1 cellular context compared by ENCODE assay signal in the genomic region with DNA sequence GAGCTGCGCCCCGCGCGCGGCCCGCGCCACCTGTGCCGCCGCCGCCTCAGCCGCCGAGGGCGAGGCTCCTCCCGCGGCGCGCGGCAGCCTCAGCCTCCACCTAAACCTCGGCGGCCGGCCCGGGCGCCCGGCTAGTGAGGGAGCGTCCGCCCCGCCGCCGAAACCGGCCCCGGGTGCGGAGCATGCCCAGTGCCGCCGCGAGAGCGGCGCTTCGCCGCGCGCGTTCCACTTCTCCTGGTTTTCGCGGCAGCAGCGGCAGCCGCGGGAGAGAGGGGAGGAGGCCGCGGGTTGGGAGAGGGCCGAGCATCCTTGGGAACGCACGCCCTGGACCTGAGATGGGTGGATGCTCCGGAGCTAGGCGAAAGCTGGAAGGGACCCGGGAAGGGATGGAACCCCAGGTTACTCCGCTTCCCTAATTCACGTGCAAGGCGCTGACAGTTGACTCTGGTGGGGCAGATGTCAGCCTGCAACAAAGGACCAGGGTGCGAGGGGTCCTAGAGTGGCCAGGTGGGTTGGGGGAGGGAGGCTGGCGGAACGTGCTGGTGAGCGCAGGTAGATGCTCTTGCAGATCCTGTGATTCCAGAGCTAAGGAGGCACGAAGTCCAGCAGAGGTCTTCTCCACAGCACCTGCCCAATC.
TF ChIP-seq lines count a peak whose summit lies in the region.

A gene with protein sequence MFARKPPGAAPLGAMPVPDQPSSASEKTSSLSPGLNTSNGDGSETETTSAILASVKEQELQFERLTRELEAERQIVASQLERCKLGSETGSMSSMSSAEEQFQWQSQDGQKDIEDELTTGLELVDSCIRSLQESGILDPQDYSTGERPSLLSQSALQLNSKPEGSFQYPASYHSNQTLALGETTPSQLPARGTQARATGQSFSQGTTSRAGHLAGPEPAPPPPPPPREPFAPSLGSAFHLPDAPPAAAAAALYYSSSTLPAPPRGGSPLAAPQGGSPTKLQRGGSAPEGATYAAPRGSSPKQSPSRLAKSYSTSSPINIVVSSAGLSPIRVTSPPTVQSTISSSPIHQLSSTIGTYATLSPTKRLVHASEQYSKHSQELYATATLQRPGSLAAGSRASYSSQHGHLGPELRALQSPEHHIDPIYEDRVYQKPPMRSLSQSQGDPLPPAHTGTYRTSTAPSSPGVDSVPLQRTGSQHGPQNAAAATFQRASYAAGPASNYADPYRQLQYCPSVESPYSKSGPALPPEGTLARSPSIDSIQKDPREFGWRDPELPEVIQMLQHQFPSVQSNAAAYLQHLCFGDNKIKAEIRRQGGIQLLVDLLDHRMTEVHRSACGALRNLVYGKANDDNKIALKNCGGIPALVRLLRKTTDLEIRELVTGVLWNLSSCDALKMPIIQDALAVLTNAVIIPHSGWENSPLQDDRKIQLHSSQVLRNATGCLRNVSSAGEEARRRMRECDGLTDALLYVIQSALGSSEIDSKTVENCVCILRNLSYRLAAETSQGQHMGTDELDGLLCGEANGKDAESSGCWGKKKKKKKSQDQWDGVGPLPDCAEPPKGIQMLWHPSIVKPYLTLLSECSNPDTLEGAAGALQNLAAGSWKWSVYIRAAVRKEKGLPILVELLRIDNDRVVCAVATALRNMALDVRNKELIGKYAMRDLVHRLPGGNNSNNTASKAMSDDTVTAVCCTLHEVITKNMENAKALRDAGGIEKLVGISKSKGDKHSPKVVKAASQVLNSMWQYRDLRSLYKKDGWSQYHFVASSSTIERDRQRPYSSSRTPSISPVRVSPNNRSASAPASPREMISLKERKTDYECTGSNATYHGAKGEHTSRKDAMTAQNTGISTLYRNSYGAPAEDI (N-terminal part only) (minus strand): TSS at position 177 of the 637 bp plus-strand sequence. CDS start 593 bp downstream, outside the sequence.

TF ChIP-seq in H1, 55 proteins besides CTCF, POLR2A, EP300 and RAD21:
- TF ChIP-seq SP4 (IDR thresholded peaks at IDR 0.05; ENCODE audit: low read length) (no peak), GTF2F1 (IDR thresholded peaks at IDR 0.05; ENCODE audit: borderline replicate concordance, low read depth, low read length) (no peak), KDM1A (IDR thresholded peaks at IDR 0.05; ENCODE audit: borderline replicate concordance, low read length) (peak; percentile 65; the same call in 1 of the 2 replicates), RFX5 (IDR thresholded peaks at IDR 0.05; ENCODE audit: borderline replicate concordance, low read depth, low read length) (peak; percentile 57; the same call in 1 of the 2 replicates), YY1 (IDR thresholded peaks at IDR 0.05; ENCODE audit: low read depth, low read length) (peak; percentile 71), GABPA (IDR thresholded peaks at IDR 0.05; ENCODE audit: borderline replicate concordance, insufficient read depth, low read length) (peak; percentile 62; the same call in 1 of the 2 replicates), KDM4A (IDR thresholded peaks at IDR 0.05; ENCODE audit: low read depth, low read length, severe bottlenecking) (peak; percentile 98), RBBP5 (IDR thresholded peaks at IDR 0.05; ENCODE audit: borderline replicate concordance, low read depth, low read length) (no peak), JUN (IDR thresholded peaks at IDR 0.05; ENCODE audit: low read depth, low read length) (peak; percentile 51; the same call in 1 of the 2 replicates), CTBP2 (IDR thresholded peaks at IDR 0.05; ENCODE audit: borderline replicate concordance, insufficient read depth, insufficient read length, low read length) (peak; percentile 89), SIN3A (conservative IDR thresholded peaks at IDR 0.05 in 1 of 2, IDR thresholded peaks at IDR 0.05 in 1 of 2; ENCODE audit: low read depth in 1 of 2, low read length in 2 of 2) (peak in 1 of 2 experiments; percentile 93; a peak in 2 of 4 replicates), JUND (IDR thresholded peaks at IDR 0.05; ENCODE audit: low read length) (no peak), HDAC2 (IDR thresholded peaks at IDR 0.05; ENCODE audit: borderline replicate concordance in 1 of 2, low read depth in 2 of 2, low read length in 2 of 2) (0 out of 4 replicates have a peak, but pooled peaks of 1 of the 2 experiments have one; percentile 74), TAF1 (IDR thresholded peaks at IDR 0.05; ENCODE audit: low read depth, low read length) (peak; percentile 50), SAP30 (IDR thresholded peaks at IDR 0.05; ENCODE audit: insufficient read depth, insufficient replicate concordance, low read length) (peak; percentile 75), SP2 (IDR thresholded peaks at IDR 0.05; ENCODE audit: low read length) (no peak), NRF1 (IDR thresholded peaks at IDR 0.05; ENCODE audit: low read depth, low read length) (peak; percentile 36; the same call in 1 of the 2 replicates), TBP (IDR thresholded peaks at IDR 0.05; ENCODE audit: low read depth, low read length) (peak; percentile 53; the same call in 1 of the 2 replicates), ASH2L (IDR thresholded peaks at IDR 0.05; ENCODE audit: low read length) (peak; percentile 59), SRF (IDR thresholded peaks at IDR 0.05; ENCODE audit: low read depth, low read length) (no peak), POLR2AphosphoS5 (IDR thresholded peaks at IDR 0.05; ENCODE audit: low read depth, low read length) (no peak), PHF8 (conservative IDR thresholded peaks at IDR 0.05; ENCODE audit: low read depth, low read length) (no peak; the same call in 1 of the 2 replicates), TAF7 (optimal IDR thresholded peaks at IDR 0.05; ENCODE audit: borderline replicate concordance, low read depth, low read length) (peak; percentile 73), SP1 (IDR thresholded peaks at IDR 0.05; ENCODE audit: low read depth, low read length) (peak; percentile 94), EGR1 (IDR thresholded peaks at IDR 0.05; ENCODE audit: borderline replicate concordance, low read depth, low read length) (0 out of 2 replicates have a peak, but pooled peaks have one; percentile 53)
- TF ChIP-seq, protein P1, sequence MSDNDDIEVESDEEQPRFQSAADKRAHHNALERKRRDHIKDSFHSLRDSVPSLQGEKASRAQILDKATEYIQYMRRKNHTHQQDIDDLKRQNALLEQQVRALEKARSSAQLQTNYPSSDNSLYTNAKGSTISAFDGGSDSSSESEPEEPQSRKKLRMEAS (IDR thresholded peaks at IDR 0.05): peak; percentile 91
- TF ChIP-seq, protein P2, sequence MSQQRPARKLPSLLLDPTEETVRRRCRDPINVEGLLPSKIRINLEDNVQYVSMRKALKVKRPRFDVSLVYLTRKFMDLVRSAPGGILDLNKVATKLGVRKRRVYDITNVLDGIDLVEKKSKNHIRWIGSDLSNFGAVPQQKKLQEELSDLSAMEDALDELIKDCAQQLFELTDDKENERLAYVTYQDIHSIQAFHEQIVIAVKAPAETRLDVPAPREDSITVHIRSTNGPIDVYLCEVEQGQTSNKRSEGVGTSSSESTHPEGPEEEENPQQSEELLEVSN (IDR thresholded peaks at IDR 0.05): peak; percentile 66
- TF ChIP-seq, protein P3, sequence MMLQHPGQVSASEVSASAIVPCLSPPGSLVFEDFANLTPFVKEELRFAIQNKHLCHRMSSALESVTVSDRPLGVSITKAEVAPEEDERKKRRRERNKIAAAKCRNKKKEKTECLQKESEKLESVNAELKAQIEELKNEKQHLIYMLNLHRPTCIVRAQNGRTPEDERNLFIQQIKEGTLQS (IDR thresholded peaks at IDR 0.05; ENCODE audit: insufficient read depth, low read depth, low read length): no peak
